9 cellular contexts compared by ENCODE assay signal in the genomic region with DNA sequence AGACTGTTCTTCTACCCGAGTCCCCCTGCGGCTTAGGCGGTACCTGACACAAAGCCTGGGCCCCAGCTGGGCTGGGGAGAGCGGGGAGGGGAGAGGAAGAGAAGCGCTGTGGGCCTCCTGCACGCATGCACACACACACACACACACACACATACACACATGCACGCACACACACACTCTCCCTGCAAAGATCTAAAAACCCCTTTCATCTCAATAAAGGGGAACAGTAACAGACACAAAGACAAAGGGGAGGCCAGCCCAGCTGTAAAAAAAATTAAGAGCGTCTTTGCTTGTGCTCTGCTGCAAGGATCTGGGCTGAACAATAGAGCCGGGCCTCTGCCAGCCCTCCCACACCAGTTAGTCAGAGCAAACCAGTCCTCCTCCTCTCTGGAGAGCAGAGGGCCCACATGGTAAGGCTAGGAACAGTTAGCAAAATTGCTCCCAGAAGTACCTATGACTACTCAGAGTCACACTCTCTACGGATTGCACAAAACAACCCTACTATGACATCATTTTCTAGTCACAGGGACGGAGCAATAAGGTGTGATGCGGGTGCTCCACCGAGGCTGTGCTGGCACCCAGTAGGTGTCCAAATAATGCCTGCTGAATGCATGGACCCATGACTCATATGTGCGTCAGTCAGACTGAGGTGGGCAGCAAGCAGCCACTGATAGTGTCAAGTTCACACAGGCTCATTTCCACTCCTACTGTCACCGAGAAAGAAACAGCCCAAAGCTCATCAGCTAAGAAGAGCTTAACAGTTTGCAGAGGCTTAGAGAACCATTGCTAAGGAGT. TPM values are rescaled to one million over a fixed set of nuclear protein-coding genes. Genes with fewer than 3 reads are reported as not detected.
A peak's percentile ranks its signal among the peaks of the same experiment; 100 is the strongest.
DNase-seq lines count a peak whose midpoint lies in the region; ATAC-seq, FAIRE-seq and TF ChIP-seq lines count a peak whose summit lies in the region.
"Had no signal": no experiment of that assay in that cellular context is flagged by ENCODE, and none has a peak within 500 bp of the region (broad histone marks: within the 10 kb centered on the region; RNA-seq: fewer than 3 reads in every experiment).

No MANE protein-coding gene starts in this region.

- H3K79me2 ChIP-seq in PC-3 (ENCODE audit: low read length) = peaks cover 83% of the 10 kb centered on the region

- no peak for TF ChIP-seq CTCF in PC-3 (conservative IDR thresholded peaks at IDR 0.05; ENCODE audit: low read depth, low read length)
- no peak for TF ChIP-seq CTCF in fibroblast of the aortic adventitia (IDR thresholded peaks at IDR 0.05; ENCODE audit: insufficient read depth, low read length)
- TF ChIP-seq CTCF in omental fat pad (IDR thresholded peaks at IDR 0.05) = no peak
- TF ChIP-seq CTCF in thoracic aorta (IDR thresholded peaks at IDR 0.05) = no peak

- no peak overlapping the region for H2AFZ ChIP-seq in PC-3 (ENCODE audit: low read length)

- H3K9me2 ChIP-seq in PC-3 (replicated peaks; ENCODE audit: low read length) = no peaks in the 10 kb centered on the region

- H3K4me1 ChIP-seq in PC-3 (ENCODE audit: insufficient read depth, low read length) (peaks cover 71% of the 10 kb centered on the region), thoracic aorta (ENCODE audit: control insufficient read depth in 1 of 2, low read depth in 2 of 2) (peaks cover 82 to 96% of the 10 kb centered on the region in 2 donors)

- POLR2A ChIA-PET in PC-3 (lab: Charles Lee; ENCODE audit: unreplicated experiment) = interaction anchor here (0.7 kb wide), 1 partner anchor 11 kb away, joined by 3 read pairs; no protein-coding TSS in a partner anchor

- peak overlapping the region; percentile 56 for H3K4me3 ChIP-seq in PC-3 (ENCODE audit: low read length)
- peak overlapping the region; percentile 61 for H3K4me3 ChIP-seq in fibroblast of the aortic adventitia (ENCODE audit: low read depth, low read length)
- H3K4me3 ChIP-seq in thoracic aorta = peak overlapping the region; percentile 52

- no peaks in the 10 kb centered on the region for H3F3A ChIP-seq in PC-3 (ENCODE audit: low read length, unreplicated experiment)

- intact Hi-C loops in PC-3 (cut with micrococcal nuclease) = loop anchor here (1.0 to 2.0 kb wide), 2 partner anchors 9 to 18 kb away; partner anchors contain the start of gene ITPRIP

- H3K9me3 ChIP-seq in PC-3 (ENCODE audit: low read length) (no peaks in the 10 kb centered on the region), thoracic aorta (no peaks in the 10 kb centered on the region)

- peak; percentile 33 for FAIRE-seq in GM12891 (lab: Jason Lieb, UNC)

- H3K36me3 ChIP-seq in PC-3 (ENCODE audit: low read depth, low read length) (no peaks in the 10 kb centered on the region), thoracic aorta (no peaks in the 10 kb centered on the region)

- H3K27me3 ChIP-seq in PC-3 (ENCODE audit: low read length) (no peaks in the 10 kb centered on the region), thoracic aorta (replicated peaks; ENCODE audit: insufficient read depth) (no peaks in the 10 kb centered on the region)

- no peak for TF ChIP-seq POLR2A in GM12891 (IDR thresholded peaks at IDR 0.05; ENCODE audit: low read depth, low read length)

- H3K27ac ChIP-seq in PC-3 (ENCODE audit: low read length) (peak overlapping the region; percentile 99), thoracic aorta (peak overlapping the region; percentile 77 to 86)

- DNase-seq in GM12891 (ENCODE audit: insufficient read length, low spot score) (no peak), PC-3 (peak; percentile 90), fibroblast of the aortic adventitia (ENCODE audit: low read depth) (peak; percentile 96), omental fat pad (ENCODE audit: low spot score) (no peak), thoracic aorta (ENCODE audit: low spot score) (peak; percentile 69), NCI-H187 (lab: John Stamatoyannopoulos, UW) (no peak)
- peak; percentile 39 to 64 for DNase-seq in activated T-helper 1 cell treated with anti-CD3 and anti-CD28 coated beads, Interleukin-2, amount 50 U/mL, for 16 hours (ENCODE audit: low read depth in 1 of 2, low spot score in 1 of 2)

- H4K20me1 ChIP-seq in PC-3 (ENCODE audit: low read length) = no peaks in the 10 kb centered on the region

- ATAC-seq in HG02973 (IDR thresholded peaks at IDR 0.05; ENCODE audit: unreplicated experiment) (peak; percentile 45), PC-3 (peak; percentile 55), omental fat pad (ENCODE audit: low FRiP score) (peak; percentile 88), thoracic aorta (ENCODE audit: insufficient number of reproducible peaks, low FRiP score, low read depth) (peak; percentile 74)
- ATAC-seq: left colon had no signal

- peak overlapping the region; percentile 89 for H3K4me2 ChIP-seq in PC-3 (ENCODE audit: low read length)

- no TSS peak for BruUV-seq in PC-3 (replicated peaks; lab: Mats Ljungman, UMichigan)

- peak overlapping the region; percentile 94 for H3K9ac ChIP-seq in PC-3 (ENCODE audit: low read length)

- CTCF ChIA-PET in PC-3 (lab: Charles Lee) = no interaction called here

TF ChIP-seq in GM12891, 5 proteins besides CTCF, POLR2A, EP300 and RAD21:
- TF ChIP-seq TAF1 (IDR thresholded peaks at IDR 0.05; ENCODE audit: low read depth, low read length) (no peak), SPI1 (IDR thresholded peaks at IDR 0.05; ENCODE audit: low read depth, low read length) (no peak), POLR2AphosphoS5 (IDR thresholded peaks at IDR 0.05; ENCODE audit: low read depth, low read length) (no peak), PAX5 (IDR thresholded peaks at IDR 0.05; ENCODE audit: insufficient read depth, low read length, severe bottlenecking) (no peak), POU2F2 (IDR thresholded peaks at IDR 0.05; ENCODE audit: low read depth, low read length) (0 out of 2 replicates have a peak, but pooled peaks have one; percentile 14)

RNA-seq across cellular contexts. Expression of gene ITPRIP, which starts 9.2 kb away (rescaled TPM):
- polyA plus RNA-seq in GM12891 (2012; ENCODE audit: low read depth, missing spikeins) = 4.0 TPM
- total RNA-seq in PC-3 (2014; rRNA removed) = 7.0 and 10.3 TPM in 2 replicates
- 6.2 and 15.7 TPM in 2 replicates for total RNA-seq in fibroblast of the aortic adventitia (ENCODE audit: low replicate concordance)
- 10 to 100 TPM; 23.4 to 66.2 (median 49.9) TPM for total RNA-seq in omental fat pad
- total RNA-seq in thoracic aorta = 10 to 100 TPM; 55.6 to 59.2 TPM

RNA-seq across cellular contexts. Expression of gene CFAP58, which starts 24.5 kb away (rescaled TPM):
- polyA plus RNA-seq in GM12891 (2012; ENCODE audit: low read depth, missing spikeins) = 0.27 TPM
- 0.26 TPM in 1 of 2 replicates, not detected in the other for total RNA-seq in PC-3 (2014; rRNA removed)
- 0.36 and 0.98 TPM in 2 replicates for total RNA-seq in fibroblast of the aortic adventitia (ENCODE audit: low replicate concordance)
- total RNA-seq in omental fat pad = under 1 TPM; 0.19 to 0.95 (median 0.33) TPM
- total RNA-seq in thoracic aorta = under 1 TPM; 0.35 to 0.68 TPM

Comparison
In these comparisons a context has a peak if more than half of its experiments do, and no peak if none do; other contexts are left out.
1. DNase-seq: peak in PC-3 (single experiment), activated T-helper 1 cell treated with anti-CD3 and anti-CD28 coated beads, Interleukin-2, amount 50 U/mL, for 16 hours (2 of 2), fibroblast of the aortic adventitia (single experiment) and thoracic aorta (single experiment); none in GM12891 (single experiment), omental fat pad (single experiment) and NCI-H187 (0 of 2).
2. Peak in every context shown above with its lines, with median percentiles within 50 percentile points of each other: ATAC-seq and H3K4me3 ChIP-seq.